In genomic region chr12:118404876-118405521, GRCh38 we compare ENCODE assay signal across 8 cellular contexts. TPM values are rescaled to one million over a fixed set of nuclear protein-coding genes. Genes with fewer than 3 reads are reported as not detected.
DNase-seq lines count a peak whose midpoint lies in the region; ATAC-seq and TF ChIP-seq lines count a peak whose summit lies in the region.

No MANE protein-coding gene starts in this region.

- no peaks in the 10 kb centered on the region for H3K27me3 ChIP-seq in DND-41 (ENCODE audit: insufficient read depth, low read length, poor library complexity)
- H3K27me3 ChIP-seq in HL-60 (ENCODE audit: insufficient read depth, poor library complexity, severe bottlenecking) = no peaks in the 10 kb centered on the region
- no peaks in the 10 kb centered on the region for H3K27me3 ChIP-seq in upper lobe of right lung

- H2AFZ ChIP-seq in DND-41 (ENCODE audit: low read depth, low read length) = no peak overlapping the region

- H3K4me2 ChIP-seq in DND-41 (ENCODE audit: insufficient read depth, low read length) = no peak overlapping the region

- peak; percentile 82 for TF ChIP-seq CTCF in DND-41 (IDR thresholded peaks at IDR 0.05; ENCODE audit: borderline replicate concordance, extremely low read depth, low read length, poor library complexity, severe bottlenecking)
- peak; percentile 56 for TF ChIP-seq CTCF in HL-60 (IDR thresholded peaks at IDR 0.05; ENCODE audit: insufficient read depth, low read length)
- TF ChIP-seq CTCF in upper lobe of right lung (IDR thresholded peaks at IDR 0.05) = peak; percentile 77

- no peak overlapping the region for H3K9ac ChIP-seq in DND-41 (ENCODE audit: low read depth, low read length)

- H3K27ac ChIP-seq in DND-41 (ENCODE audit: low read length) (no peak overlapping the region), HL-60 (replicated peaks) (no peak overlapping the region), upper lobe of right lung (no peak overlapping the region)

- intact Hi-C loops in upper lobe of right lung (cut with DNase I) = no loop called here

- H3K4me3 ChIP-seq in DND-41 (ENCODE audit: low read depth in 1 of 2, low read length in 2 of 2) = no peak overlapping the region
- H3K4me3 ChIP-seq in HL-60 (replicated peaks; ENCODE audit: insufficient read depth, low read length) = no peak overlapping the region
- no peak overlapping the region for H3K4me3 ChIP-seq in upper lobe of right lung

- H3K36me3 ChIP-seq in DND-41 (ENCODE audit: insufficient read depth, low read length) (peaks cover 85% of the 10 kb centered on the region), upper lobe of right lung (peaks cover 74% of the 10 kb centered on the region)

- no peaks in the 10 kb centered on the region for H3K9me3 ChIP-seq in DND-41 (ENCODE audit: insufficient read depth, low read length, severe bottlenecking)
- H3K9me3 ChIP-seq in upper lobe of right lung = no peaks in the 10 kb centered on the region

- DNase-seq in DND-41 = peak; percentile 59
- DNase-seq in HL-60 (ENCODE audit: low read depth in 1 of 2, low spot score in 1 of 2) = peak; percentile 41 to 55
- DNase-seq in OCI-M1 (lab: John Stamatoyannopoulos, UW) = peak; percentile 83
- DNase-seq in activated T-cell treated with anti-CD3 and anti-CD28 coated beads for 48 hours (ENCODE audit: low read depth) = peak; percentile 26
- DNase-seq in fibroblast of peridontal ligament (ENCODE audit: extremely low read depth) = peak; percentile 76
- peak; percentile 8 for DNase-seq in occipital lobe (lab: John Stamatoyannopoulos, UW)
- DNase-seq in upper lobe of right lung = no peak

- ATAC-seq in DND-41 (ENCODE audit: insufficient read depth, low read depth) = peak; percentile 81
- ATAC-seq in upper lobe of right lung = peak; percentile 63
- no peak for ATAC-seq in GM19455 (IDR thresholded peaks at IDR 0.05; ENCODE audit: unreplicated experiment)

- H3K4me1 ChIP-seq in DND-41 (ENCODE audit: insufficient read depth, low read length) (no peaks in the 10 kb centered on the region), upper lobe of right lung (no peaks in the 10 kb centered on the region)

- H4K20me1 ChIP-seq in DND-41 (ENCODE audit: insufficient read depth, low read length) = no peaks in the 10 kb centered on the region

- H3K79me2 ChIP-seq in DND-41 (ENCODE audit: insufficient read depth, low read length) = no peaks in the 10 kb centered on the region

RNA-seq across cellular contexts. Expression of gene SUDS3, which starts 28.6 kb away (rescaled TPM):
- total RNA-seq in occipital lobe (67.2 TPM), upper lobe of right lung (28.8 TPM)

RNA-seq across cellular contexts. Expression of gene TAOK3, which starts 32.3 kb away (rescaled TPM):
- total RNA-seq in occipital lobe = 52.9 TPM
- total RNA-seq in upper lobe of right lung = 64.1 TPM
